Comparison of ENCODE assay signal across 10 cellular contexts in the genomic region with DNA sequence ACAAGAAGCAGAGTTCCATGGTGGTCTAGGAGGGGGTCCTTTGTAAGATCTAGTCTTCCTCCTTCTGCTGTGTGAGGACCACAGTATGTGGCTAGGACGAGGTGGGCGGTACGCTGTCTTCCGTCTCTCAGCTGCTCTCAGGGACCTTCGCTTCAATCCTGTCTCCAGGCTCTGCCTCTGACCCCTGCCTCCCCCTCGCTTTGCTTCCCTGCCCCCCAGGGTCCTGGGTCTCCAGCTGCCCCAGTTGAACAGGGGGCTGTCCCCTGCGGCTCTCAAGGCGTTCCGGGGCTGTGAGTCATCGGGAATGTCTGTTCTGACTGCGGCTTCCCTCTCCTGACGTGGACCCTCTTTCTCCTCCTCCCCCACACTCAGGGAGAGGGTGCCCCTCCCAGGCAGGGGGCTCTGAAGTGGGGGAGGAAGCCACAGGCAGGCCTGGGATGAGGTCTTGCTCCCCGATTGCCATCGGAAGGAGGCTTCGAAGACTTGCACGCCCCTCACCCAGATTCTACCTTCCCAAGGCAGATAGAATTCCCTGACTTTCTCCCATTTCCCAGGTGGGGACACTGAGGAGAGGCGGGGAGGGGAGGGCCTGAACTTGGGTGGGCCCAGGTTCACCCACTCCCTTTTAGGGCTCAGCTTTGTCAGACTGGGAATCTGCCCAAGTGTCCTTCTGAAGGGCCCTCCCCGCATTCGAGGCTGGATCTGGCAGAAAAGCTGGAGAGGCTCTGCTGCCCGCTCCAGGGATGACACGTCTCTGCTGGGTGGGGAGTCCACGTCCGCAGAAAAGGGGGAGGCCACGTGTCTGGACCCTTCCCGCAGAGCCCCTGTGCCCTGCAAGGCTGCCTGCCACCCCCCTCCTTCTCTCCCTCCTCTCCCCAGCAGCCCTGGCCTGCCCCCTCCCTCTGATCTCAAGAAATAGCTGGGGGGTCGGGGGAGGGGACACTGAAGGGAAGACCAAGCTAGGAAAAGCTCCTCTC. TPM values are rescaled to one million over a fixed set of nuclear protein-coding genes. Genes with fewer than 3 reads are reported as not detected.
A peak's percentile ranks its signal among the peaks of the same experiment; 100 is the strongest.
DNase-seq lines count a peak whose midpoint lies in the region; ATAC-seq and TF ChIP-seq lines count a peak whose summit lies in the region.
"Had no signal": no experiment of that assay in that cellular context is flagged by ENCODE, and none has a peak within 500 bp of the region (broad histone marks: within the 10 kb centered on the region; RNA-seq: fewer than 3 reads in every experiment).

No MANE protein-coding gene starts in this region.

- intact Hi-C loops in mucosa of descending colon (cut with DNase I, micrococcal nuclease): no loop called here
- intact Hi-C loops in CD4-positive, alpha-beta memory T cell (cut with micrococcal nuclease): no loop called here

- H3K36me3 ChIP-seq in HUES64 (ENCODE audit: insufficient read depth, low read length) (no peaks in the 10 kb centered on the region), mucosa of descending colon (ENCODE audit: low read depth) (no peaks in the 10 kb centered on the region)
- no peaks in the 10 kb centered on the region for H3K36me3 ChIP-seq in CD4-positive, alpha-beta memory T cell (ENCODE audit: insufficient read depth, low read length)

- H3K4me3 ChIP-seq in HUES64 (ENCODE audit: low read length): peak overlapping the region; percentile 17; the same call in 1 of the 2 replicates
- H3K4me3 ChIP-seq in mucosa of descending colon: no peak overlapping the region
- H3K4me3 ChIP-seq in CD4-positive, alpha-beta memory T cell (ENCODE audit: low read length in 2 of 2): no peak overlapping the region

- CTCF ChIA-PET in CD4-positive, alpha-beta memory T cell (lab: Charles Lee; ENCODE audit: partially characterized antibody): interaction anchor here (1.6 to 4.9 kb wide), 2 partner anchors 9 to 10 kb away, joined by 13 to 31 read pairs; a partner anchor contains a TSS

- H3K4me1 ChIP-seq in HUES64 (ENCODE audit: insufficient read depth, low read length) (peaks cover 56% of the 10 kb centered on the region), mucosa of descending colon (ENCODE audit: low read depth) (no peaks in the 10 kb centered on the region)
- H3K4me1 ChIP-seq in CD4-positive, alpha-beta memory T cell (ENCODE audit: insufficient read depth, low read length): peaks cover 6% of the 10 kb centered on the region

- H3K4me3 Mint-ChIP-seq in CD4-positive, alpha-beta memory T cell: no peak overlapping the region
- H3K4me3 Mint-ChIP-seq: stimulated activated memory B cell treated with anti-CD40 and anti-IgM and Interleukin-4, amounts not matched to agents 10 μg/mL and 1 μg/mL and 100 μg/mL, for 72 hours had no signal

- ATAC-seq in mucosa of descending colon: peak; percentile 58
- ATAC-seq: stimulated activated memory B cell treated with anti-CD40 and anti-IgM and Interleukin-4, amounts not matched to agents 10 μg/mL and 1 μg/mL and 100 μg/mL, for 72 hours had no signal

- H3K27me3 ChIP-seq in HUES64 (ENCODE audit: insufficient read depth, low read length): no peaks in the 10 kb centered on the region
- peaks cover 4% of the 10 kb centered on the region for H3K27me3 ChIP-seq in CD4-positive, alpha-beta memory T cell (ENCODE audit: insufficient read depth, low read length)

- peak overlapping the region; percentile 57 for H3K9ac ChIP-seq in HUES64 (ENCODE audit: low read depth, low read length)
- H3K9ac ChIP-seq: KMS-11 had no signal

- POLR2A ChIA-PET in CD4-positive, alpha-beta memory T cell (lab: Charles Lee; ENCODE audit: partially characterized antibody): no interaction called here

- H3K27me3 Mint-ChIP-seq in CD4-positive, alpha-beta memory T cell: peaks cover 27 to 46% of the 10 kb centered on the region in 2 donors

- peak overlapping the region; percentile 81 for H3K27ac ChIP-seq in HUES64 (ENCODE audit: low read depth, low read length)
- H3K27ac ChIP-seq in CD4-positive, alpha-beta memory T cell (ENCODE audit: low read depth, low read length): no peak overlapping the region
- H3K27ac ChIP-seq: KMS-11 had no signal

- peaks cover 0 to 1% (median 0%) of the 10 kb centered on the region in 8 donors for H3K9me3 Mint-ChIP-seq in CD4-positive, alpha-beta memory T cell
- H3K9me3 Mint-ChIP-seq: stimulated activated memory B cell treated with anti-CD40 and anti-IgM and Interleukin-4, amounts not matched to agents 10 μg/mL and 1 μg/mL and 100 μg/mL, for 72 hours had no signal

- H3K36me3 Mint-ChIP-seq in CD4-positive, alpha-beta memory T cell: no peaks in the 10 kb centered on the region
- H3K36me3 Mint-ChIP-seq: stimulated activated memory B cell treated with anti-CD40 and anti-IgM and Interleukin-4, amounts not matched to agents 10 μg/mL and 1 μg/mL and 100 μg/mL, for 72 hours had no signal

- TF ChIP-seq CTCF in mucosa of descending colon (IDR thresholded peaks at IDR 0.05) (no peak), GM10266 (IDR thresholded peaks at IDR 0.05; ENCODE audit: control insufficient read depth, insufficient read depth, low read depth, missing control alignments) (no peak)

- peak; percentile 97 for DNase-seq in 8988T
- DNase-seq in ecto neural progenitor cell (ENCODE audit: low spot score): peak; percentile 81
- peak; percentile 48 to 81 (median 56) for DNase-seq in mucosa of descending colon
- DNase-seq in stimulated activated CD4-positive, alpha-beta T cell treated with anti-CD3 and anti-CD28 coated beads, Interleukin-15, amount 100 ng/mL, for 24 hours: no peak
- DNase-seq in GM10266 (ENCODE audit: extremely low spot score): no peak
- no peak for DNase-seq in CD4-positive, alpha-beta memory T cell
- DNase-seq in HUDEP-2 (lab: John Stamatoyannopoulos, UW; ENCODE audit: unreplicated experiment in 76 of 76): no peak

- H3K27ac Mint-ChIP-seq in CD4-positive, alpha-beta memory T cell: no peak overlapping the region
- H3K27ac Mint-ChIP-seq: stimulated activated memory B cell treated with anti-CD40 and anti-IgM and Interleukin-4, amounts not matched to agents 10 μg/mL and 1 μg/mL and 100 μg/mL, for 72 hours had no signal

- H3K4me1 Mint-ChIP-seq in CD4-positive, alpha-beta memory T cell: peaks cover 0 to 22% (median 4%) of the 10 kb centered on the region in 4 donors

- H3K9me3 ChIP-seq in HUES64 (ENCODE audit: insufficient read depth, low read depth, low read length): no peaks in the 10 kb centered on the region
- no peaks in the 10 kb centered on the region for H3K9me3 ChIP-seq in mucosa of descending colon
- H3K9me3 ChIP-seq in CD4-positive, alpha-beta memory T cell (ENCODE audit: control insufficient read depth in 1 of 2, low read length in 2 of 2): no peaks in the 10 kb centered on the region

- 10% methylated on average over 25 of the region's 26 CpGs for WGBS in HUES64

RNA-seq across cellular contexts. Expression of a gene that starts 9.1 kb away (rescaled TPM):
- 19.2 TPM for polyA plus RNA-seq in HUES64 (2013, experiment 1 of 2)
- 24.3 TPM for polyA plus RNA-seq in HUES64 (2013, experiment 2 of 2)
- 100 to 1,000 TPM in 2 of 3 donors, 10 to 100 TPM in 1; 53.0 to 248 (median 160) TPM for total RNA-seq in mucosa of descending colon
- total RNA-seq in CD4-positive, alpha-beta memory T cell: 1 to 10 TPM; 1.0 to 1.6 TPM
- not detected for polyA plus RNA-seq in CD4-positive, alpha-beta memory T cell

RNA-seq across cellular contexts. Expression of a gene that starts 44.7 kb away (rescaled TPM):
- not detected for polyA plus RNA-seq in HUES64 (2013, experiment 1 of 2)
- polyA plus RNA-seq in HUES64 (2013, experiment 2 of 2): 0.89 TPM
- 10 to 100 TPM in 1 of 3 donors, 1 to 10 TPM in 1, under 1 TPM in 1; 0.64 to 30.7 (median 6.8) TPM for total RNA-seq in mucosa of descending colon
- total RNA-seq in CD4-positive, alpha-beta memory T cell: not detected
- polyA plus RNA-seq in CD4-positive, alpha-beta memory T cell: not detected

Comparison
In these comparisons a context has a peak if more than half of its experiments do, and no peak if none do; other contexts are left out.
1. DNase-seq: peak in 8988T (single experiment), ecto neural progenitor cell (single experiment) and mucosa of descending colon (3 of 3); none in stimulated activated CD4-positive, alpha-beta T cell treated with anti-CD3 and anti-CD28 coated beads, Interleukin-15, amount 100 ng/mL, for 24 hours (single experiment), GM10266 (single experiment), CD4-positive, alpha-beta memory T cell (0 of 5) and HUDEP-2 (0 of 76).
2. RNA of a gene that starts 9.1 kb away (total RNA-seq): 53.0 to 248 TPM in mucosa of descending colon; 1.0 to 1.6 TPM in CD4-positive, alpha-beta memory T cell; every median in the first group is over 10 times any median in the second.